ENCODE assay signal across 1 cellular context in the genomic region with DNA sequence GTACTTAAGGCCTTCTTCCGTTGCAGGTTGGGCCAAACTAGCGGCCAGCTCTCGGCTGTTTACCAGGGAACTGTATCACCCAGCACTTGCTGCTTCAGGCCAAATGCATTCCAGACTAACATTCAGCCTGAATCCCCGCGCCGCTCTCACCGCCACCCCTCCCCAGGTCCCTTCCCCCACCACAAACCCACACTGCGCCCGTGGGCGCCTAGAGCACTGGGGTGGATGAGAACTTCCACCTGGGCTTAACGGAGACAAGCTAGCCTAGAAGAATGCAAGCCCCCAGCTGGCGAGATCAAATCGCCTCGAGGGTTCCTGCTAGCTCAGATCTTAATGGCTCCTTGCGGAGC.
TF ChIP-seq lines count a peak whose summit lies in the region.

No MANE protein-coding gene starts in this region.

TF ChIP-seq in K562, 482 proteins besides CTCF, POLR2A, EP300 and RAD21 (continued from another document):
- no peak for TF ChIP-seq CHCHD3 (CRISPR knock-in tag; IDR thresholded peaks at IDR 0.05)
- TF ChIP-seq BCOR (IDR thresholded peaks at IDR 0.05): no peak
- TF ChIP-seq, protein P1, sequence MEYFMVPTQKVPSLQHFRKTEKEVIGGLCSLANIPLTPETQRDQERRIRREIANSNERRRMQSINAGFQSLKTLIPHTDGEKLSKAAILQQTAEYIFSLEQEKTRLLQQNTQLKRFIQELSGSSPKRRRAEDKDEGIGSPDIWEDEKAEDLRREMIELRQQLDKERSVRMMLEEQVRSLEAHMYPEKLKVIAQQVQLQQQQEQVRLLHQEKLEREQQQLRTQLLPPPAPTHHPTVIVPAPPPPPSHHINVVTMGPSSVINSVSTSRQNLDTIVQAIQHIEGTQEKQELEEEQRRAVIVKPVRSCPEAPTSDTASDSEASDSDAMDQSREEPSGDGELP (CRISPR knock-in tag; IDR thresholded peaks at IDR 0.05; ENCODE audit: borderline replicate concordance): peak; percentile 93
- TF ChIP-seq, protein P2, sequence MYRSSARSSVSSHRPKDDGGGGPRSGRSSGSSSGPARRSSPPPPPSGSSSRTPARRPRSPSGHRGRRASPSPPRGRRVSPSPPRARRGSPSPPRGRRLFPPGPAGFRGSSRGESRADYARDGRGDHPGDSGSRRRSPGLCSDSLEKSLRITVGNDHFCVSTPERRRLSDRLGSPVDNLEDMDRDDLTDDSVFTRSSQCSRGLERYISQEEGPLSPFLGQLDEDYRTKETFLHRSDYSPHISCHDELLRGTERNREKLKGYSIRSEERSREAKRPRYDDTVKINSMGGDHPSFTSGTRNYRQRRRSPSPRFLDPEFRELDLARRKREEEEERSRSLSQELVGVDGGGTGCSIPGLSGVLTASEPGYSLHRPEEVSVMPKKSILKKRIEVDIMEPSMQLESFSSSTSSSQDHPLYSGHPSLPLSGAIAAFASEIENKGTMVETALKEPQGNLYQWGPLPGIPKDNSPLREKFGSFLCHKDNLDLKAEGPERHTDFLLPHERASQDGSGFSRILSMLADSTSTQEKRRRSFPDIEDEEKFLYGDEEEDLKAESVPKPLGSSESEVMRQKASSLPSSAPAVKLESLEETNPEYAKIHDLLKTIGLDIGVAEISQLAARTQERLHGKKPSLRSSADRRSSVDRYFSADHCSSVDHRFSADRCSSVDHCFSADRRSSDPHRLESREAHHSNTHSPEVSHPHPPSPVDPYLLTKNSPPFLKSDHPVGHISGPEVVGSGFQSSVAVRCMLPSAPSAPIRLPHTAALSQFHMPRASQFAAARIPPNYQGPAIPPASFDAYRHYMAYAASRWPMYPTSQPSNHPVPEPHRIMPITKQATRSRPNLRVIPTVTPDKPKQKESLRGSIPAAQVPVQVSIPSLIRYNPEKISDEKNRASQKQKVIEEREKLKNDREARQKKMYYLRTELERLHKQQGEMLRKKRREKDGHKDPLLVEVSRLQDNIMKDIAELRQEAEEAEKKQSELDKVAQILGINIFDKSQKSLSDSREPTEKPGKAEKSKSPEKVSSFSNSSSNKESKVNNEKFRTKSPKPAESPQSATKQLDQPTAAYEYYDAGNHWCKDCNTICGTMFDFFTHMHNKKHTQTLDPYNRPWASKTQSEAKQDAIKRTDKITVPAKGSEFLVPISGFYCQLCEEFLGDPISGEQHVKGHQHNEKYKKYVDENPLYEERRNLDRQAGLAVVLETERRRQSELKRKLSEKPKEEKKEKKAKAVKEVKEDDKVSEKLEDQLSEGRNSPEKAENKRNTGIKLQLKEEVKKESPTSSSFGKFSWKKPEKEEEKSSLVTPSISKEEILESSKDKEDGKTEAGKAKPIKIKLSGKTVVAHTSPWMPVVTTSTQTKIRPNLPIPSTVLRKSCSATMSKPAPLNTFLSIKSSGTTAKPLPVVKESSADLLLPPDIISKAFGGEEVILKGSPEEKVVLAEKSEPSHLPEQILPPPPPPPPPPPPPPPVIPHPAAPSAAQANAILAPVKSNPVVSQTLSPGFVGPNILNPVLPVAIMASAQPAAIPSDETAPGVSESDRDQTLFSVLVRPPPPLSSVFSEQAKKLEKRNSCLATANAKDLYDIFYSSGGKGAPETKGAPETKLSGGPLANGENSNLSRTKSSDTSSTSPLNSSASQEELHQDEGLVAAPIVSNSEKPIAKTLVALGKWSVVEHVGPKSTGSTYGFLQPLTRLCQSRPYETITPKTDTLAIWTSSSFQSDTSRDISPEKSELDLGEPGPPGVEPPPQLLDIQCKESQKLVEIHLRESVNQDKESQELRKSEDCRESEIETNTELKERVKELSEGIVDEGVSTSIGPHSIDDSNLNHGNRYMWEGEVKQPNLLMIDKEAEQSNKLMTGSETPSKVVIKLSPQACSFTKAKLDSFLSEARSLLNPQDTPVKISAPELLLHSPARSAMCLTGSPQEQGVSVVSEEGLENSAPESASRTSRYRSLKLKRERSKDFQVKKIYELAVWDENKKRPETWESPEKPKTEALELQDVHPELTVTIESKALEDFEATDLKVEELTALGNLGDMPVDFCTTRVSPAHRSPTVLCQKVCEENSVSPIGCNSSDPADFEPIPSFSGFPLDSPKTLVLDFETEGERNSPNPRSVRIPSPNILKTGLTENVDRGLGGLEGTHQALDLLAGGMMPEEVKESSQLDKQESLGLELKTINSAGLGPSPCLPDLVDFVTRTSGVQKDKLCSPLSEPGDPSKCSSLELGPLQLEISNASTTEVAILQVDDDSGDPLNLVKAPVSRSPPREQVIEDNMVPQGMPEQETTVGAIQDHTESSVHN (IDR thresholded peaks at IDR 0.05; ENCODE audit: borderline replicate concordance in 1 of 2, low read depth in 1 of 2): 0 out of 4 replicates have a peak, but pooled peaks of 1 of the 2 experiments have one; percentile 41
- TF ChIP-seq, protein P3, sequence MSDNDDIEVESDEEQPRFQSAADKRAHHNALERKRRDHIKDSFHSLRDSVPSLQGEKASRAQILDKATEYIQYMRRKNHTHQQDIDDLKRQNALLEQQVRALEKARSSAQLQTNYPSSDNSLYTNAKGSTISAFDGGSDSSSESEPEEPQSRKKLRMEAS (CRISPR knock-in tag; IDR thresholded peaks at IDR 0.05): no peak
- TF ChIP-seq ZNF717 (CRISPR knock-in tag; IDR thresholded peaks at IDR 0.05): no peak
- TF ChIP-seq PYGO2 (tag; IDR thresholded peaks at IDR 0.05): no peak
- TF ChIP-seq RCOR1 (IDR thresholded peaks at IDR 0.05; ENCODE audit: borderline replicate concordance in 1 of 2, low read depth in 2 of 2, low read length in 2 of 2): no peak
- TF ChIP-seq TSC22D4 (tag; IDR thresholded peaks at IDR 0.05): no peak
- no peak for TF ChIP-seq SUPT5H (IDR thresholded peaks at IDR 0.05)
- TF ChIP-seq CHD4 (IDR thresholded peaks at IDR 0.05; ENCODE audit: insufficient read depth, insufficient replicate concordance, low read depth, low read length, poor library complexity, severe bottlenecking): no peak
- TF ChIP-seq BRD9 (IDR thresholded peaks at IDR 0.05; ENCODE audit: low read depth, partially characterized antibody): no peak
- TF ChIP-seq XRCC5 (IDR thresholded peaks at IDR 0.05; ENCODE audit: low read depth, low read length): 0 out of 2 replicates have a peak, but pooled peaks have one; percentile 53
- TF ChIP-seq, protein P4, sequence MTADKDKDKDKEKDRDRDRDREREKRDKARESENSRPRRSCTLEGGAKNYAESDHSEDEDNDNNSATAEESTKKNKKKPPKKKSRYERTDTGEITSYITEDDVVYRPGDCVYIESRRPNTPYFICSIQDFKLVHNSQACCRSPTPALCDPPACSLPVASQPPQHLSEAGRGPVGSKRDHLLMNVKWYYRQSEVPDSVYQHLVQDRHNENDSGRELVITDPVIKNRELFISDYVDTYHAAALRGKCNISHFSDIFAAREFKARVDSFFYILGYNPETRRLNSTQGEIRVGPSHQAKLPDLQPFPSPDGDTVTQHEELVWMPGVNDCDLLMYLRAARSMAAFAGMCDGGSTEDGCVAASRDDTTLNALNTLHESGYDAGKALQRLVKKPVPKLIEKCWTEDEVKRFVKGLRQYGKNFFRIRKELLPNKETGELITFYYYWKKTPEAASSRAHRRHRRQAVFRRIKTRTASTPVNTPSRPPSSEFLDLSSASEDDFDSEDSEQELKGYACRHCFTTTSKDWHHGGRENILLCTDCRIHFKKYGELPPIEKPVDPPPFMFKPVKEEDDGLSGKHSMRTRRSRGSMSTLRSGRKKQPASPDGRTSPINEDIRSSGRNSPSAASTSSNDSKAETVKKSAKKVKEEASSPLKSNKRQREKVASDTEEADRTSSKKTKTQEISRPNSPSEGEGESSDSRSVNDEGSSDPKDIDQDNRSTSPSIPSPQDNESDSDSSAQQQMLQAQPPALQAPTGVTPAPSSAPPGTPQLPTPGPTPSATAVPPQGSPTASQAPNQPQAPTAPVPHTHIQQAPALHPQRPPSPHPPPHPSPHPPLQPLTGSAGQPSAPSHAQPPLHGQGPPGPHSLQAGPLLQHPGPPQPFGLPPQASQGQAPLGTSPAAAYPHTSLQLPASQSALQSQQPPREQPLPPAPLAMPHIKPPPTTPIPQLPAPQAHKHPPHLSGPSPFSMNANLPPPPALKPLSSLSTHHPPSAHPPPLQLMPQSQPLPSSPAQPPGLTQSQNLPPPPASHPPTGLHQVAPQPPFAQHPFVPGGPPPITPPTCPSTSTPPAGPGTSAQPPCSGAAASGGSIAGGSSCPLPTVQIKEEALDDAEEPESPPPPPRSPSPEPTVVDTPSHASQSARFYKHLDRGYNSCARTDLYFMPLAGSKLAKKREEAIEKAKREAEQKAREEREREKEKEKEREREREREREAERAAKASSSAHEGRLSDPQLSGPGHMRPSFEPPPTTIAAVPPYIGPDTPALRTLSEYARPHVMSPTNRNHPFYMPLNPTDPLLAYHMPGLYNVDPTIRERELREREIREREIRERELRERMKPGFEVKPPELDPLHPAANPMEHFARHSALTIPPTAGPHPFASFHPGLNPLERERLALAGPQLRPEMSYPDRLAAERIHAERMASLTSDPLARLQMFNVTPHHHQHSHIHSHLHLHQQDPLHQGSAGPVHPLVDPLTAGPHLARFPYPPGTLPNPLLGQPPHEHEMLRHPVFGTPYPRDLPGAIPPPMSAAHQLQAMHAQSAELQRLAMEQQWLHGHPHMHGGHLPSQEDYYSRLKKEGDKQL (CRISPR knock-in tag; IDR thresholded peaks at IDR 0.05; ENCODE audit: borderline replicate concordance): no peak
- TF ChIP-seq, protein P5, sequence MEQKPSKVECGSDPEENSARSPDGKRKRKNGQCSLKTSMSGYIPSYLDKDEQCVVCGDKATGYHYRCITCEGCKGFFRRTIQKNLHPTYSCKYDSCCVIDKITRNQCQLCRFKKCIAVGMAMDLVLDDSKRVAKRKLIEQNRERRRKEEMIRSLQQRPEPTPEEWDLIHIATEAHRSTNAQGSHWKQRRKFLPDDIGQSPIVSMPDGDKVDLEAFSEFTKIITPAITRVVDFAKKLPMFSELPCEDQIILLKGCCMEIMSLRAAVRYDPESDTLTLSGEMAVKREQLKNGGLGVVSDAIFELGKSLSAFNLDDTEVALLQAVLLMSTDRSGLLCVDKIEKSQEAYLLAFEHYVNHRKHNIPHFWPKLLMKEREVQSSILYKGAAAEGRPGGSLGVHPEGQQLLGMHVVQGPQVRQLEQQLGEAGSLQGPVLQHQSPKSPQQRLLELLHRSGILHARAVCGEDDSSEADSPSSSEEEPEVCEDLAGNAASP (IDR thresholded peaks at IDR 0.05): no peak
- no peak for TF ChIP-seq CREBBP (IDR thresholded peaks at IDR 0.05; ENCODE audit: low read depth, low read length)
- no peak for TF ChIP-seq ZNF584 (CRISPR knock-in tag; IDR thresholded peaks at IDR 0.05; ENCODE audit: low read depth)
- TF ChIP-seq, protein P6, sequence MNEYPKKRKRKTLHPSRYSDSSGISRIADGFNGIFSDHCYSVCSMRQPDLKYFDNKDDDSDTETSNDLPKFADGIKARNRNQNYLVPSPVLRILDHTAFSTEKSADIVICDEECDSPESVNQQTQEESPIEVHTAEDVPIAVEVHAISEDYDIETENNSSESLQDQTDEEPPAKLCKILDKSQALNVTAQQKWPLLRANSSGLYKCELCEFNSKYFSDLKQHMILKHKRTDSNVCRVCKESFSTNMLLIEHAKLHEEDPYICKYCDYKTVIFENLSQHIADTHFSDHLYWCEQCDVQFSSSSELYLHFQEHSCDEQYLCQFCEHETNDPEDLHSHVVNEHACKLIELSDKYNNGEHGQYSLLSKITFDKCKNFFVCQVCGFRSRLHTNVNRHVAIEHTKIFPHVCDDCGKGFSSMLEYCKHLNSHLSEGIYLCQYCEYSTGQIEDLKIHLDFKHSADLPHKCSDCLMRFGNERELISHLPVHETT (CRISPR knock-in tag; conservative IDR thresholded peaks at IDR 0.05 in 1 of 2, IDR thresholded peaks at IDR 0.05 in 1 of 2): peak in 1 of 2 experiments; percentile 37; a peak in 1 of 4 replicates
- TF ChIP-seq GATA2 (CRISPR knock-in tag; IDR thresholded peaks at IDR 0.05): peak; percentile 8; the same call in 1 of the 2 replicates
- no peak for TF ChIP-seq ARID1B (IDR thresholded peaks at IDR 0.05)
- TF ChIP-seq CC2D1A (IDR thresholded peaks at IDR 0.05): no peak
- no peak for TF ChIP-seq IRF2 (CRISPR knock-in tag; IDR thresholded peaks at IDR 0.05)
- TF ChIP-seq HNRNPL (IDR thresholded peaks at IDR 0.05; ENCODE audit: low read depth, low read length): no peak
